In genomic region chr2:130252880-130253645, GRCh38 we compare ENCODE assay signal across 9 cellular contexts. TPM values are rescaled to one million over a fixed set of nuclear protein-coding genes. Genes with fewer than 3 reads are reported as not detected.
DNase-seq lines count a peak whose midpoint lies in the region; ATAC-seq and TF ChIP-seq lines count a peak whose summit lies in the region.
"Had no signal": no experiment of that assay in that cellular context is flagged by ENCODE, and none has a peak within 500 bp of the region (broad histone marks: within the 10 kb centered on the region; RNA-seq: fewer than 3 reads in every experiment).

No MANE protein-coding gene starts in this region.

- DNase-seq in A673 (ENCODE audit: low spot score) (peak; percentile 9), HFFc6 (peak; percentile 32), brain microvascular endothelial cell (no peak), left kidney (ENCODE audit: low read depth, low spot score) (peak; percentile 53), SJCRH30 (no peak)
- DNase-seq: tibial artery had no signal

- H3K27ac ChIP-seq in A673 (ENCODE audit: low read depth, low read length, poor library complexity, severe bottlenecking) (no peak overlapping the region), brain microvascular endothelial cell (no peak overlapping the region), SJCRH30 (no peak overlapping the region)
- H3K27ac ChIP-seq: tibial artery had no signal

- peaks cover 40% of the 10 kb centered on the region for H3K27me3 Mint-ChIP-seq in HFFc6 (ENCODE audit: insufficient read depth)

- CTCF ChIA-PET in A673 (lab: Charles Lee): no interaction called here

- H3K9me3 ChIP-seq in A673 (ENCODE audit: low read depth, low read length, poor library complexity, severe bottlenecking) (no peaks in the 10 kb centered on the region), SJCRH30 (replicated peaks) (no peaks in the 10 kb centered on the region)
- H3K9me3 ChIP-seq: tibial artery had no signal

- in situ Hi-C loops in brain microvascular endothelial cell (cut with HindIII; ENCODE audit: low pct_ligation_motif_present, low sequenced_read_pairs): no loop called here

- no peaks in the 10 kb centered on the region for H3K36me3 Mint-ChIP-seq in HFFc6 (ENCODE audit: low read depth)

- H3K4me3 Mint-ChIP-seq in HFFc6: peak overlapping the region; percentile 88

- H3K4me3 ChIP-seq in A673 (ENCODE audit: low read depth, low read length, poor library complexity, severe bottlenecking) (no peak overlapping the region), brain microvascular endothelial cell (ENCODE audit: low read depth, low read length) (peak overlapping the region; percentile 38), SJCRH30 (no peak overlapping the region)

- peaks cover 5% of the 10 kb centered on the region; the same call in 1 of the 2 replicates for H3K4me1 Mint-ChIP-seq in HFFc6 (ENCODE audit: low read depth)

- POLR2A ChIA-PET in A673 (lab: Charles Lee; ENCODE audit: low non-redundant PET): no interaction called here

- H3K9me3 Mint-ChIP-seq in HFFc6: no peaks in the 10 kb centered on the region

- peak overlapping the region; percentile 73 for H3K27ac Mint-ChIP-seq in HFFc6

- H3K4me1 ChIP-seq in A673 (ENCODE audit: insufficient read depth, low read length, poor library complexity, severe bottlenecking) (no peaks in the 10 kb centered on the region), SJCRH30 (0 out of 2 replicates have a peak, but pooled peaks cover 4% of the 10 kb centered on the region)

- H3K27me3 ChIP-seq in A673 (replicated peaks; ENCODE audit: insufficient read depth, low read depth, low read length, poor library complexity) (peaks cover 98% of the 10 kb centered on the region), brain microvascular endothelial cell (replicated peaks) (peaks cover 2% of the 10 kb centered on the region), SJCRH30 (peaks cover 5% of the 10 kb centered on the region; the same call in 1 of the 2 replicates)

- no TSS peak for BruUV-seq in A673 (replicated peaks; lab: Mats Ljungman, UMichigan)

- no peaks in the 10 kb centered on the region for H3K36me3 ChIP-seq in A673 (ENCODE audit: insufficient read depth, low read length, poor library complexity, severe bottlenecking)
- H3K36me3 ChIP-seq in brain microvascular endothelial cell (replicated peaks): no peaks in the 10 kb centered on the region
- H3K36me3 ChIP-seq in SJCRH30: no peaks in the 10 kb centered on the region
- H3K36me3 ChIP-seq: tibial artery had no signal

- ATAC-seq in HG02610 (IDR thresholded peaks at IDR 0.05; ENCODE audit: unreplicated experiment) (no peak), GM21367 (IDR thresholded peaks at IDR 0.05; ENCODE audit: unreplicated experiment) (no peak), HG02884 (IDR thresholded peaks at IDR 0.05; ENCODE audit: unreplicated experiment) (no peak)

- intact Hi-C loops in A673 (cut with micrococcal nuclease; ENCODE audit: unreplicated experiment): no loop called here

- TF ChIP-seq CTCF in A673 (conservative IDR thresholded peaks at IDR 0.05; ENCODE audit: low read depth, low read length): no peak
- TF ChIP-seq CTCF in HFFc6 (IDR thresholded peaks at IDR 0.05): no peak
- no peak for TF ChIP-seq CTCF in brain microvascular endothelial cell (IDR thresholded peaks at IDR 0.05; ENCODE audit: low read depth, low read length, missing control alignments)

RNA-seq across cellular contexts. Expression of gene TUBA3E, which starts 54.8 kb away (rescaled TPM):
- total RNA-seq in A673 (2021): not detected in 2 replicates
- not detected for total RNA-seq in HFFc6 (2021; fragmentation: NEBNext Ultra II Directional; extraction: Animal tissue kit (Norgen Biotek cat#: 25700))
- not detected in 2 replicates for total RNA-seq in SJCRH30 (2014; rRNA removed; shearing (Covaris generic))

Comparison
In these comparisons a context has a peak if more than half of its experiments do, and no peak if none do; other contexts are left out.
1. DNase-seq: peak in A673 (single experiment), HFFc6 (single experiment) and left kidney (single experiment); none in brain microvascular endothelial cell (single experiment) and SJCRH30 (0 of 2).